Comparison of ENCODE assay signal across 11 cellular contexts in genomic region chr11:102446606-102447005, GRCh38. TPM values are rescaled to one million over a fixed set of nuclear protein-coding genes. Genes with fewer than 3 reads are reported as not detected.
DNase-seq lines count a peak whose midpoint lies in the region; TF ChIP-seq lines count a peak whose summit lies in the region.
"Had no signal": no experiment of that assay in that cellular context is flagged by ENCODE, and none has a peak within 500 bp of the region (broad histone marks: within the 10 kb centered on the region; RNA-seq: fewer than 3 reads in every experiment).

No MANE protein-coding gene starts in this region.

- TF ChIP-seq CTCF in RWPE1 (conservative IDR thresholded peaks at IDR 0.05; ENCODE audit: low read depth): no peak
- no peak for TF ChIP-seq CTCF in osteocyte (IDR thresholded peaks at IDR 0.05)

- H3K27ac ChIP-seq in RWPE1: no peak overlapping the region

- intact Hi-C loops in activated CD4-positive, alpha-beta T cell treated with anti-CD3 and anti-CD28 coated beads, Interleukin-2, amount 10 ng/mL, durations not matched to agents 24 days and 14 days (cut with micrococcal nuclease): no loop called here

- H3K4me3 Mint-ChIP-seq in activated CD4-positive, alpha-beta T cell treated with anti-CD3 and anti-CD28 coated beads, Interleukin-2, amount 10 ng/mL, durations not matched to agents 24 days and 14 days: peak overlapping the region; percentile 95
- H3K4me3 Mint-ChIP-seq in osteocyte (ENCODE audit: unreplicated experiment): no peak overlapping the region
- H3K4me3 Mint-ChIP-seq: stimulated activated memory B cell treated with anti-CD40 and anti-IgM and Interleukin-4, amounts not matched to agents 10 μg/mL and 1 μg/mL and 100 μg/mL, for 72 hours had no signal

- DNase-seq in activated CD4-positive, alpha-beta T cell treated with anti-CD3 and anti-CD28 coated beads, Interleukin-2, amount 10 ng/mL, durations not matched to agents 24 days and 14 days: no peak
- DNase-seq in activated CD4-positive, alpha-beta T cell treated with anti-CD3 and anti-CD28 coated beads for 1 hour: no peak
- peak; percentile 78 for DNase-seq in RWPE1 (ENCODE audit: low spot score)
- DNase-seq in epidermal melanocyte (ENCODE audit: insufficient read length, low spot score): peak; percentile 35
- DNase-seq in osteocyte (ENCODE audit: extremely low spot score, unreplicated experiment): no peak
- DNase-seq in NCI-H1436 treated with DMSO at 0.1 percent for 48 hours (lab: John Stamatoyannopoulos, UW): no peak
- DNase-seq in medulla oblongata (ENCODE audit: extremely low spot score): no peak
- no peak for DNase-seq in activated CD8-positive, alpha-beta memory T cell treated with anti-CD3 and anti-CD28 coated beads, Interleukin-2, amount 50 U/mL, for 48 hours
- DNase-seq: activated effector memory CD4-positive, alpha-beta T cell treated with anti-CD3 and anti-CD28 coated beads, Interleukin-2, amount 50 U/mL, for 16 hours; NCI-H446 treated with DMSO at 0.1 percent for 48 hours had no signal

- no peaks in the 10 kb centered on the region for H3K27me3 Mint-ChIP-seq in activated CD4-positive, alpha-beta T cell treated with anti-CD3 and anti-CD28 coated beads, Interleukin-2, amount 10 ng/mL, durations not matched to agents 24 days and 14 days
- H3K27me3 Mint-ChIP-seq in osteocyte (ENCODE audit: unreplicated experiment): no peaks in the 10 kb centered on the region
- H3K27me3 Mint-ChIP-seq: stimulated activated memory B cell treated with anti-CD40 and anti-IgM and Interleukin-4, amounts not matched to agents 10 μg/mL and 1 μg/mL and 100 μg/mL, for 72 hours had no signal

- H3K9me3 Mint-ChIP-seq in activated CD4-positive, alpha-beta T cell treated with anti-CD3 and anti-CD28 coated beads, Interleukin-2, amount 10 ng/mL, durations not matched to agents 24 days and 14 days: peaks cover 10% of the 10 kb centered on the region
- no peaks in the 10 kb centered on the region for H3K9me3 Mint-ChIP-seq in osteocyte (ENCODE audit: unreplicated experiment)
- H3K9me3 Mint-ChIP-seq: stimulated activated memory B cell treated with anti-CD40 and anti-IgM and Interleukin-4, amounts not matched to agents 10 μg/mL and 1 μg/mL and 100 μg/mL, for 72 hours had no signal

- H3K27ac Mint-ChIP-seq in activated CD4-positive, alpha-beta T cell treated with anti-CD3 and anti-CD28 coated beads, Interleukin-2, amount 10 ng/mL, durations not matched to agents 24 days and 14 days: no peak overlapping the region
- H3K27ac Mint-ChIP-seq in osteocyte (ENCODE audit: unreplicated experiment): peak overlapping the region; percentile 79

- peaks cover 79% of the 10 kb centered on the region for H3K4me1 Mint-ChIP-seq in activated CD4-positive, alpha-beta T cell treated with anti-CD3 and anti-CD28 coated beads, Interleukin-2, amount 10 ng/mL, durations not matched to agents 24 days and 14 days
- peaks cover 64% of the 10 kb centered on the region for H3K4me1 Mint-ChIP-seq in osteocyte (ENCODE audit: unreplicated experiment)

- H3K36me3 Mint-ChIP-seq in activated CD4-positive, alpha-beta T cell treated with anti-CD3 and anti-CD28 coated beads, Interleukin-2, amount 10 ng/mL, durations not matched to agents 24 days and 14 days (ENCODE audit: low read depth): peaks cover 76% of the 10 kb centered on the region
- peaks cover 23% of the 10 kb centered on the region for H3K36me3 Mint-ChIP-seq in osteocyte (ENCODE audit: unreplicated experiment)

- CTCF ChIA-PET in RWPE1 (lab: Yijun Ruan, JAX): no interaction called here

- POLR2A ChIA-PET in RWPE1 (lab: Yijun Ruan, JAX; ENCODE audit: low non-redundant PET): no interaction called here

RNA-seq across cellular contexts. Expression of gene TMEM123, which starts 6.0 kb away (rescaled TPM):
- total RNA-seq in activated CD4-positive, alpha-beta T cell treated with anti-CD3 and anti-CD28 coated beads, Interleukin-2, amount 10 ng/mL, durations not matched to agents 24 days and 14 days: 243 and 250 TPM in 2 replicates
- 244 and 250 TPM in 2 replicates for total RNA-seq in osteocyte

Comparison
In these comparisons a context has a peak if more than half of its experiments do, and no peak if none do; other contexts are left out.
1. DNase-seq: peak in RWPE1 (single experiment) and epidermal melanocyte (single experiment); none in activated CD4-positive, alpha-beta T cell treated with anti-CD3 and anti-CD28 coated beads, Interleukin-2, amount 10 ng/mL, durations not matched to agents 24 days and 14 days (single experiment), activated CD4-positive, alpha-beta T cell treated with anti-CD3 and anti-CD28 coated beads for 1 hour (single experiment), osteocyte (single experiment), NCI-H1436 treated with DMSO at 0.1 percent for 48 hours (single experiment), medulla oblongata (single experiment) and activated CD8-positive, alpha-beta memory T cell treated with anti-CD3 and anti-CD28 coated beads, Interleukin-2, amount 50 U/mL, for 48 hours (single experiment).